In the genomic region with DNA sequence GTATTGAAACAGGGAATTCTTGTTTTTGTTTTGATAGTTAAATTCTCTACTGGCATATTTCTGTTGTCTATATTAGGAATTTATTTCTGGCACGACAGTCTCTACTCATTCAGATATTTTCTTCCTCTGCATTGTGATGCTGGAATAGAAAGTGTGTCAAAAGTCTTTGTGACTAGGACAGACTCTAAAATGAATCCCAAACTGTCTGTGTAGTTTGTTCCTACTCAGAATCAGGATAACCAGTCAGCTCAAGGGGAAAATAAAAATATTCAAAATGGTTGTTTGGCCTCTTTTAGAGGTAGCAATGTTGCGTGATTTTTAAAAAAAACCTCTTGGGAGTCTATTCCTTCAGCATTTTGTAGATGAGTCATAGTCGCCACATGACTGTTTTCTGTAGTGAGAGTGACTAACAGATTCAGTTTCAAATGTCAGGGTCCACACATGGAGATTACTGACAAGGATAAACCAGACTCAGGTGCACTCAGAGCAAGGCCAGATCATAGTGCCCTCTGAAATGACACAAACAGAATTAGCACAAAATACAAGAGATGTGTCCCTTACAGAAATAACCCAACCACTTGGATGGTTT, we compare ENCODE assay signal across 9 cellular contexts. TPM values are rescaled to one million over a fixed set of nuclear protein-coding genes. Genes with fewer than 3 reads are reported as not detected.
DNase-seq lines count a peak whose midpoint lies in the region; ATAC-seq, FAIRE-seq and TF ChIP-seq lines count a peak whose summit lies in the region.
"Had no signal": no experiment of that assay in that cellular context is flagged by ENCODE, and none has a peak within 500 bp of the region (broad histone marks: within the 10 kb centered on the region; RNA-seq: fewer than 3 reads in every experiment).

No MANE protein-coding gene starts in this region.

- no peaks in the 10 kb centered on the region for H3K36me3 ChIP-seq in upper lobe of left lung

- H3K4me1 ChIP-seq in upper lobe of left lung: no peaks in the 10 kb centered on the region

- H3K27me3 ChIP-seq in upper lobe of left lung: no peaks in the 10 kb centered on the region

- ATAC-seq in GM21526 (IDR thresholded peaks at IDR 0.05; ENCODE audit: low FRiP score, unreplicated experiment) (peak; percentile 98), upper lobe of left lung (ENCODE audit: low FRiP score in 2 of 2) (no peak)

- TF ChIP-seq CTCF in epithelial cell of esophagus (IDR thresholded peaks at IDR 0.05; ENCODE audit: insufficient read depth, low read depth, low read length, missing control alignments) (no peak), upper lobe of left lung (IDR thresholded peaks at IDR 0.05) (no peak)

- no peak for TF ChIP-seq EP300 in upper lobe of left lung (IDR thresholded peaks at IDR 0.05)

- DNase-seq in GM12891 (ENCODE audit: insufficient read length, low spot score) (no peak), HPDE6-E6E7 (ENCODE audit: extremely low spot score) (peak; percentile 33), epithelial cell of esophagus (ENCODE audit: low read depth) (peak; percentile 76), upper lobe of left lung (no peak), GF-D8 (lab: John Stamatoyannopoulos, UW) (no peak), NCI-H82 treated with DMSO at 0.1 percent for 48 hours (lab: John Stamatoyannopoulos, UW; ENCODE audit: unreplicated experiment) (no peak), DMS153 (lab: John Stamatoyannopoulos, UW) (no peak)
- DNase-seq: left cardiac atrium had no signal

- peak; percentile 89 for FAIRE-seq in GM12891 (lab: Jason Lieb, UNC)

- WGBS in upper lobe of left lung, 2 donors: 67 to 79% methylated on average over 3 of the region's 3 CpGs

- TF ChIP-seq POLR2A in GM12891 (IDR thresholded peaks at IDR 0.05; ENCODE audit: low read depth, low read length) (no peak), upper lobe of left lung (IDR thresholded peaks at IDR 0.05) (no peak)

- H3K27ac ChIP-seq in upper lobe of left lung: no peak overlapping the region

- H3K4me3 ChIP-seq in epithelial cell of esophagus (ENCODE audit: low read length): no peak overlapping the region
- H3K4me3 ChIP-seq in upper lobe of left lung: no peak overlapping the region

- H3K9me3 ChIP-seq in upper lobe of left lung: no peaks in the 10 kb centered on the region

TF ChIP-seq in GM12891, 5 proteins besides CTCF, POLR2A, EP300 and RAD21:
- TF ChIP-seq PAX5 (IDR thresholded peaks at IDR 0.05; ENCODE audit: insufficient read depth, low read length, severe bottlenecking) (no peak), POLR2AphosphoS5 (IDR thresholded peaks at IDR 0.05; ENCODE audit: low read depth, low read length) (no peak), POU2F2 (IDR thresholded peaks at IDR 0.05; ENCODE audit: low read depth, low read length) (no peak), TAF1 (IDR thresholded peaks at IDR 0.05; ENCODE audit: low read depth, low read length) (no peak), SPI1 (IDR thresholded peaks at IDR 0.05; ENCODE audit: low read depth, low read length) (no peak)

RNA-seq across cellular contexts. Expression of gene SLC7A14, which starts 13.1 kb away (rescaled TPM):
- polyA plus RNA-seq in GM12891 (2012; ENCODE audit: low read depth, missing spikeins): 0.01 TPM
- total RNA-seq in upper lobe of left lung: under 1 TPM in 1 of 6 donors, not detected in 5; 0.03 TPM

Comparison
In these comparisons a context has a peak if more than half of its experiments do, and no peak if none do; other contexts are left out.
1. DNase-seq: peak in HPDE6-E6E7 (single experiment) and epithelial cell of esophagus (single experiment); none in GM12891 (single experiment), upper lobe of left lung (0 of 2), GF-D8 (single experiment), NCI-H82 treated with DMSO at 0.1 percent for 48 hours (single experiment) and DMS153 (single experiment).